In genomic region chr3:192408007-192408655, GRCh38 we compare ENCODE assay signal across 10 cellular contexts.
DNase-seq lines count a peak whose midpoint lies in the region; ATAC-seq and TF ChIP-seq lines count a peak whose summit lies in the region.
"Had no signal": no experiment of that assay in that cellular context is flagged by ENCODE, and none has a peak within 500 bp of the region (broad histone marks: within the 10 kb centered on the region; RNA-seq: fewer than 3 reads in every experiment).

No MANE protein-coding gene starts in this region.

- H3K36me3 Mint-ChIP-seq in activated naive CD8-positive, alpha-beta T cell treated with anti-CD3 and anti-CD28 coated beads, Interleukin-2, amount 50 U/mL, for 24 hours (ENCODE audit: low read depth), result no peaks in the 10 kb centered on the region

- H3K4me1 Mint-ChIP-seq in activated naive CD8-positive, alpha-beta T cell treated with anti-CD3 and anti-CD28 coated beads, Interleukin-2, amount 50 U/mL, for 24 hours, result peaks cover 2% of the 10 kb centered on the region

- no peak for TF ChIP-seq CTCF in left ventricle myocardium inferior (IDR thresholded peaks at IDR 0.05; ENCODE audit: borderline replicate concordance)

- no peak overlapping the region for H3K27ac Mint-ChIP-seq in activated naive CD8-positive, alpha-beta T cell treated with anti-CD3 and anti-CD28 coated beads, Interleukin-2, amount 50 U/mL, for 24 hours

- peak overlapping the region; percentile 84 for H3K27ac ChIP-seq in left ventricle myocardium inferior (replicated peaks)

- peaks cover 8% of the 10 kb centered on the region for H3K27me3 ChIP-seq in left ventricle myocardium inferior (ENCODE audit: low read depth)

- H3K4me3 Mint-ChIP-seq in activated naive CD8-positive, alpha-beta T cell treated with anti-CD3 and anti-CD28 coated beads, Interleukin-2, amount 50 U/mL, for 24 hours, result no peak overlapping the region

- H3K27me3 Mint-ChIP-seq in activated naive CD8-positive, alpha-beta T cell treated with anti-CD3 and anti-CD28 coated beads, Interleukin-2, amount 50 U/mL, for 24 hours, result peaks cover 40% of the 10 kb centered on the region

- intact Hi-C loops in left ventricle myocardium inferior (cut with micrococcal nuclease) (no loop called here), posterior vena cava (cut with DNase I) (no loop called here)

- peaks cover 56% of the 10 kb centered on the region for H3K4me1 ChIP-seq in left ventricle myocardium inferior

- H3K4me3 ChIP-seq in left ventricle myocardium inferior, result peak overlapping the region; percentile 71

- no peaks in the 10 kb centered on the region for H3K9me3 ChIP-seq in left ventricle myocardium inferior (replicated peaks)

- no peaks in the 10 kb centered on the region for H3K9me3 Mint-ChIP-seq in activated naive CD8-positive, alpha-beta T cell treated with anti-CD3 and anti-CD28 coated beads, Interleukin-2, amount 50 U/mL, for 24 hours

- no peaks in the 10 kb centered on the region for H3K36me3 ChIP-seq in left ventricle myocardium inferior

- DNase-seq in ELF-1 (ENCODE audit: low read depth, low spot score) (peak; percentile 67), left ventricle myocardium inferior (peak; percentile 14), posterior vena cava (ENCODE audit: low spot score) (peak; percentile 81), DMS153 (lab: John Stamatoyannopoulos, UW) (no peak)
- no peak for DNase-seq in activated naive CD8-positive, alpha-beta T cell treated with anti-CD3 and anti-CD28 coated beads, Interleukin-2, amount 50 U/mL, for 24 hours
- DNase-seq: activated CD4-positive, alpha-beta T cell treated with anti-CD3 and anti-CD28 coated beads for 4 hours; NCI-H1417 treated with DMSO at 0.1 percent for 48 hours had no signal

- peak; percentile 15 for ATAC-seq in activated naive CD8-positive, alpha-beta T cell treated with anti-CD3 and anti-CD28 coated beads, Interleukin-2, amount 50 U/mL, for 24 hours
- no peak for ATAC-seq in GM18873 (IDR thresholded peaks at IDR 0.05; ENCODE audit: low FRiP score, unreplicated experiment)
- no peak for ATAC-seq in GM18519 (IDR thresholded peaks at IDR 0.05; ENCODE audit: low FRiP score, unreplicated experiment)
- ATAC-seq in GM21367 (IDR thresholded peaks at IDR 0.05; ENCODE audit: unreplicated experiment), result no peak

Comparison
In these comparisons a context has a peak if more than half of its experiments do, and no peak if none do; other contexts are left out.
1. DNase-seq: peak in ELF-1 (single experiment), left ventricle myocardium inferior (single experiment) and posterior vena cava (single experiment); none in activated naive CD8-positive, alpha-beta T cell treated with anti-CD3 and anti-CD28 coated beads, Interleukin-2, amount 50 U/mL, for 24 hours (single experiment) and DMS153 (single experiment).